In genomic region chr13:113937497-113938140, GRCh38 we compare ENCODE assay signal across 18 cellular contexts. TPM values are rescaled to one million over a fixed set of nuclear protein-coding genes. Genes with fewer than 3 reads are reported as not detected.
DNase-seq lines count a peak whose midpoint lies in the region; ATAC-seq and TF ChIP-seq lines count a peak whose summit lies in the region.
"Had no signal": no experiment of that assay in that cellular context is flagged by ENCODE, and none has a peak within 500 bp of the region (broad histone marks: within the 10 kb centered on the region; RNA-seq: fewer than 3 reads in every experiment).

No MANE protein-coding gene starts in this region.

- H3K27me3 ChIP-seq in mesenchymal stem cell (ENCODE audit: control insufficient read depth in 1 of 2, insufficient read depth in 1 of 2, low read length in 2 of 2) (peaks cover 0 to 19% of the 10 kb centered on the region in 2 experiments), brain microvascular endothelial cell (replicated peaks) (no peaks in the 10 kb centered on the region)

- no peak overlapping the region for H2AFZ ChIP-seq in mesenchymal stem cell (ENCODE audit: low read depth, low read length)

- no peak overlapping the region for H4K8ac ChIP-seq in mesenchymal stem cell (ENCODE audit: low read length)

- H2BK5ac ChIP-seq in mesenchymal stem cell (ENCODE audit: low read depth, low read length, poor library complexity, severe bottlenecking) = no peak overlapping the region

- H3K27ac ChIP-seq in mesenchymal stem cell (ENCODE audit: low read length, poor library complexity, severe bottlenecking) = no peak overlapping the region
- no peak overlapping the region for H3K27ac ChIP-seq in brain microvascular endothelial cell
- H3K27ac ChIP-seq: C4-2B had no signal

- H2BK120ac ChIP-seq in mesenchymal stem cell (ENCODE audit: low read depth, low read length) = no peak overlapping the region

- H4K91ac ChIP-seq in mesenchymal stem cell (ENCODE audit: low read length) = no peak overlapping the region

- H2BK12ac ChIP-seq in mesenchymal stem cell (ENCODE audit: low read length in 2 of 2) = no peak overlapping the region

- H3K36me3 ChIP-seq in mesenchymal stem cell (ENCODE audit: control insufficient read depth in 1 of 2, insufficient read depth in 2 of 2, low read depth in 1 of 2, low read length in 2 of 2) = peaks cover 0 to 11% of the 10 kb centered on the region in 2 experiments
- no peaks in the 10 kb centered on the region for H3K36me3 ChIP-seq in brain microvascular endothelial cell (replicated peaks)

- ATAC-seq in HG03439 (IDR thresholded peaks at IDR 0.05; ENCODE audit: unreplicated experiment) = no peak

- DNase-seq in NCI-H345 (lab: John Stamatoyannopoulos, UW) (peak; percentile 11), NCI-H345 treated with DMSO at 0.1 percent for 48 hours (lab: John Stamatoyannopoulos, UW; ENCODE audit: unreplicated experiment) (no peak), dermis microvascular lymphatic vessel endothelial cell (ENCODE audit: low read depth in 2 of 2) (peak; percentile 23 to 45), mesenchymal stem cell (no peak), retina (peak; percentile 62), brain microvascular endothelial cell (no peak), T-helper 9 cell (no peak)
- DNase-seq: Caco-2, HFFc6, KG1, NCI-H1092, NCI-H1694 treated with DMSO at 0.1 percent for 48 hours, NCI-H2171, NCI-H524, SIG-M5 had no signal

- 88% methylated on average over 20 of the region's 20 CpGs for WGBS in mesenchymal stem cell

- no peak overlapping the region for H2BK15ac ChIP-seq in mesenchymal stem cell (ENCODE audit: low read depth, poor library complexity, severe bottlenecking)

- H3K23ac ChIP-seq in mesenchymal stem cell (ENCODE audit: low read length in 2 of 2) = no peak overlapping the region

- peak overlapping the region; percentile 22 for H3K9ac ChIP-seq in mesenchymal stem cell (ENCODE audit: low read length)

- H3K18ac ChIP-seq in mesenchymal stem cell (ENCODE audit: low read depth in 1 of 2, low read length in 2 of 2) = peak overlapping the region in 1 of 2 experiments; percentile 19

- H3K4me2 ChIP-seq in mesenchymal stem cell (ENCODE audit: low read length, poor library complexity, severe bottlenecking) = no peak overlapping the region

- peaks cover 2% of the 10 kb centered on the region for H3K79me1 ChIP-seq in mesenchymal stem cell (replicated peaks; ENCODE audit: low read length, poor library complexity, severe bottlenecking)

- no peak for TF ChIP-seq CTCF in brain microvascular endothelial cell (IDR thresholded peaks at IDR 0.05; ENCODE audit: low read depth, low read length, missing control alignments)

- no peaks in the 10 kb centered on the region for H3K9me3 ChIP-seq in mesenchymal stem cell (ENCODE audit: control insufficient read depth, low read length)
- H3K9me3 ChIP-seq: Caco-2 had no signal

- H3K4me3 ChIP-seq in mesenchymal stem cell (ENCODE audit: insufficient read depth in 1 of 2, low read depth in 1 of 2, low read length in 2 of 2) (no peak overlapping the region), brain microvascular endothelial cell (ENCODE audit: low read depth, low read length) (no peak overlapping the region)

- H2AK5ac ChIP-seq in mesenchymal stem cell (ENCODE audit: low read length, severe bottlenecking) = no peak overlapping the region

- no peak overlapping the region for H3K14ac ChIP-seq in mesenchymal stem cell (ENCODE audit: low read length in 2 of 2)

- in situ Hi-C loops in brain microvascular endothelial cell (cut with HindIII; ENCODE audit: low pct_ligation_motif_present, low sequenced_read_pairs) = no loop called here

- peaks cover 19% of the 10 kb centered on the region for H3K4me1 ChIP-seq in mesenchymal stem cell (ENCODE audit: control insufficient read depth, insufficient read depth, low read depth, low read length)

- no peak overlapping the region for H3K4ac ChIP-seq in mesenchymal stem cell (ENCODE audit: low read depth in 1 of 2, low read length in 2 of 2)

RNA-seq across cellular contexts. Expression of gene C13orf46, which starts 36.3 kb away (rescaled TPM):
- 0.13 TPM in 2 replicates for total RNA-seq in dermis microvascular lymphatic vessel endothelial cell
- 0.43 TPM for polyA plus RNA-seq in mesenchymal stem cell (2013, experiment 1 of 2)
- 0.45 TPM for polyA plus RNA-seq in mesenchymal stem cell (2013, experiment 2 of 2)
- total RNA-seq: Caco-2, H4 had no signal

Comparison
In these comparisons a context has a peak if more than half of its experiments do, and no peak if none do; other contexts are left out.
1. DNase-seq: peak in NCI-H345 (single experiment), dermis microvascular lymphatic vessel endothelial cell (2 of 2) and retina (single experiment); none in NCI-H345 treated with DMSO at 0.1 percent for 48 hours (single experiment), mesenchymal stem cell (single experiment), brain microvascular endothelial cell (single experiment) and T-helper 9 cell (single experiment).